ENCODE assay signal across 14 cellular contexts in genomic region chr5:151076616-151077015, GRCh38. TPM values are rescaled to one million over a fixed set of nuclear protein-coding genes. Genes with fewer than 3 reads are reported as not detected.
DNase-seq lines count a peak whose midpoint lies in the region; FAIRE-seq and TF ChIP-seq lines count a peak whose summit lies in the region.
"Had no signal": no experiment of that assay in that cellular context is flagged by ENCODE, and none has a peak within 500 bp of the region (broad histone marks: within the 10 kb centered on the region; RNA-seq: fewer than 3 reads in every experiment).

No MANE protein-coding gene starts in this region.

- peaks cover 55% of the 10 kb centered on the region for H3K4me1 Mint-ChIP-seq in T-helper 1 cell treated with Interleukin-12 subunit alpha and Interleukin-12 subunit beta and Interleukin-4 antibody, amounts not matched to agents 30 μg/mL and 1 μg/mL, for 36 hours (ENCODE audit: low read depth)
- peaks cover 64% of the 10 kb centered on the region for H3K4me1 Mint-ChIP-seq in CD14-positive monocyte

- H3K9me3 Mint-ChIP-seq in T-helper 1 cell treated with Interleukin-12 subunit alpha and Interleukin-12 subunit beta and Interleukin-4 antibody, amounts not matched to agents 30 μg/mL and 1 μg/mL, for 36 hours = no peaks in the 10 kb centered on the region
- H3K9me3 Mint-ChIP-seq in CD14-positive monocyte = no peaks in the 10 kb centered on the region

- CTCF ChIA-PET in PC-9 (lab: Charles Lee) = interaction anchor here (0.6 kb wide), 1 partner anchor 44 kb away, joined by 16 read pairs; no protein-coding TSS in a partner anchor

- H3K9me2 ChIP-seq in PC-9 (ENCODE audit: insufficient read depth) = no peaks in the 10 kb centered on the region

- BruUV-seq in PC-9 (replicated peaks; lab: Mats Ljungman, UMichigan) = no TSS peak

- DNase-seq in T-helper 1 cell = no peak
- no peak for DNase-seq in PC-9
- no peak for DNase-seq in small intestine
- no peak for DNase-seq in foreskin fibroblast
- no peak for DNase-seq in NOMO-1 treated with dmso at 0.1 percent for 144 hours (lab: John Stamatoyannopoulos, UW; ENCODE audit: unreplicated experiment)
- DNase-seq in CD14-positive monocyte (ENCODE audit: low spot score) = no peak
- DNase-seq: amygdala, DMS 273 treated with DMSO at 0.1 percent for 48 hours, NCI-H2029 treated with DMSO at 0.1 percent for 48 hours had no signal

- no peaks in the 10 kb centered on the region for H4K20me1 ChIP-seq in PC-9 (ENCODE audit: insufficient read depth)

- peak overlapping the region; percentile 71 for H3K4me2 ChIP-seq in PC-9
- H3K4me2 ChIP-seq: KMS-11 had no signal

- H3K27me3 Mint-ChIP-seq in T-helper 1 cell treated with Interleukin-12 subunit alpha and Interleukin-12 subunit beta and Interleukin-4 antibody, amounts not matched to agents 30 μg/mL and 1 μg/mL, for 36 hours (ENCODE audit: low read depth) = no peaks in the 10 kb centered on the region
- peaks cover 0 to 1% (median 0%) of the 10 kb centered on the region in 3 donors for H3K27me3 Mint-ChIP-seq in CD14-positive monocyte (ENCODE audit: low read depth in 3 of 3)
- H3K27me3 Mint-ChIP-seq: progenitor cell of endocrine pancreas had no signal

- 90 to 91% methylated on average over 6 of the region's 6 CpGs for WGBS in esophagus, 2 donors
- 85 to 91% (median 91%) methylated on average over 6 of the region's 6 CpGs for WGBS in small intestine, 3 donors

- H3K27ac Mint-ChIP-seq in T-helper 1 cell treated with Interleukin-12 subunit alpha and Interleukin-12 subunit beta and Interleukin-4 antibody, amounts not matched to agents 30 μg/mL and 1 μg/mL, for 36 hours = peak overlapping the region; percentile 63
- peak overlapping the region in 3 of 7 donors; percentile 29 to 49 (median 43) for H3K27ac Mint-ChIP-seq in CD14-positive monocyte
- H3K27ac Mint-ChIP-seq: progenitor cell of endocrine pancreas had no signal

- 0 out of 2 replicates have a peak overlapping the region, but pooled peaks have one; percentile 12 for H3K4me3 ChIP-seq in PC-9
- H3K4me3 ChIP-seq in esophagus (ENCODE audit: low read depth in 1 of 2, low read length in 2 of 2) = peak overlapping the region; percentile 14 to 26
- no peak overlapping the region for H3K4me3 ChIP-seq in small intestine (ENCODE audit: low read depth in 1 of 2, low read length in 2 of 2)
- no peak overlapping the region for H3K4me3 ChIP-seq in foreskin fibroblast (ENCODE audit: low read depth in 1 of 2, low read length in 2 of 2)

- TF ChIP-seq CTCF in PC-9 (conservative IDR thresholded peaks at IDR 0.05) (no peak), foreskin fibroblast (IDR thresholded peaks at IDR 0.05; ENCODE audit: low read depth, low read length) (no peak), CD14-positive monocyte (IDR thresholded peaks at IDR 0.05) (no peak)

- H3F3A ChIP-seq in PC-9 (ENCODE audit: insufficient read depth, low read depth) = peaks cover 57% of the 10 kb centered on the region

- intact Hi-C loops in PC-9 (cut with micrococcal nuclease; ENCODE audit: unreplicated experiment) (loop anchor here (5.0 to 10.0 kb wide), 2 partner anchors 602 to 696 kb away; partner anchors contain the start of gene G3BP1), CD14-positive monocyte (cut with micrococcal nuclease) (no loop called here)

- H3K27ac ChIP-seq in PC-9 (peak overlapping the region; percentile 94), esophagus (ENCODE audit: low read depth in 2 of 2, low read length in 1 of 2) (peak overlapping the region; percentile 63 to 94), small intestine (ENCODE audit: low read depth in 1 of 2, low read length in 1 of 2) (peak overlapping the region; percentile 20 to 89)
- H3K27ac ChIP-seq: 22Rv1, KMS-11 had no signal

- peaks cover 87% of the 10 kb centered on the region for H3K79me2 ChIP-seq in PC-9 (ENCODE audit: low read depth)

- H3K4me1 ChIP-seq in PC-9 (replicated peaks; ENCODE audit: insufficient read depth) (peaks cover 82% of the 10 kb centered on the region), esophagus (ENCODE audit: control insufficient read depth in 2 of 2, insufficient read depth in 2 of 2, low read length in 1 of 2) (peaks cover 16 to 18% of the 10 kb centered on the region in 2 donors), small intestine (ENCODE audit: control insufficient read depth in 2 of 2, insufficient read depth in 1 of 2, low read depth in 1 of 2, low read length in 1 of 2) (peaks cover 12 to 18% of the 10 kb centered on the region in 2 donors)

- POLR2A ChIA-PET in PC-9 (lab: Charles Lee; ENCODE audit: unreplicated experiment) = no interaction called here

- FAIRE-seq in small intestine (lab: Jason Lieb, UNC) = no peak

- H3K27me3 ChIP-seq in PC-9 (ENCODE audit: insufficient read depth, low read depth) (no peaks in the 10 kb centered on the region), esophagus (ENCODE audit: control insufficient read depth in 1 of 2, insufficient read depth in 2 of 2, low read length in 2 of 2) (no peaks in the 10 kb centered on the region), small intestine (ENCODE audit: control insufficient read depth in 2 of 2, insufficient read depth in 2 of 2, low read length in 2 of 2) (no peaks in the 10 kb centered on the region)

- no peak overlapping the region for H2AFZ ChIP-seq in PC-9

- peaks cover 68% of the 10 kb centered on the region for H3K36me3 Mint-ChIP-seq in T-helper 1 cell treated with Interleukin-12 subunit alpha and Interleukin-12 subunit beta and Interleukin-4 antibody, amounts not matched to agents 30 μg/mL and 1 μg/mL, for 36 hours (ENCODE audit: low read depth)
- H3K36me3 Mint-ChIP-seq in CD14-positive monocyte = peaks cover 50 to 66% of the 10 kb centered on the region in 2 donors

- H3K9me3 ChIP-seq in PC-9 (ENCODE audit: insufficient read depth, low read depth) (no peaks in the 10 kb centered on the region), esophagus (ENCODE audit: control insufficient read depth in 2 of 2, insufficient read depth in 1 of 2, low read depth in 1 of 2, low read length in 1 of 2) (no peaks in the 10 kb centered on the region), small intestine (ENCODE audit: control insufficient read depth, low read depth) (no peaks in the 10 kb centered on the region)

- H3K36me3 ChIP-seq in PC-9 (ENCODE audit: low read depth) (peaks cover 14% of the 10 kb centered on the region), esophagus (ENCODE audit: control insufficient read depth in 2 of 2, insufficient read depth in 2 of 2, low read length in 1 of 2) (peaks cover 0 to 5% of the 10 kb centered on the region in 2 donors), small intestine (ENCODE audit: control insufficient read depth in 2 of 2, insufficient read depth in 2 of 2, low read length in 2 of 2) (no peaks in the 10 kb centered on the region)

- no peak overlapping the region for H3K4me3 Mint-ChIP-seq in T-helper 1 cell treated with Interleukin-12 subunit alpha and Interleukin-12 subunit beta and Interleukin-4 antibody, amounts not matched to agents 30 μg/mL and 1 μg/mL, for 36 hours
- H3K4me3 Mint-ChIP-seq in CD14-positive monocyte = no peak overlapping the region

RNA-seq across cellular contexts. Expression of gene TNIP1, which starts 4.2 kb away (rescaled TPM):
- total RNA-seq in PC-9 (2021) = 122 and 124 TPM in 2 replicates
- polyA plus RNA-seq in esophagus = 100 to 1,000 TPM in 1 of 2 donors, 10 to 100 TPM in 1; 68.3 to 140 TPM
- polyA plus RNA-seq in small intestine = 100 to 1,000 TPM in 2 of 3 donors, 10 to 100 TPM in 1; 97.5 to 190 (median 164) TPM
- 10 to 100 TPM; 30.8 to 46.4 TPM for polyA plus RNA-seq in CD14-positive monocyte

RNA-seq across cellular contexts. Expression of gene GPX3, which starts 56.2 kb away (rescaled TPM):
- total RNA-seq in PC-9 (2021) = 84.6 and 93.2 TPM in 2 replicates
- 100 to 1,000 TPM; 143 to 277 TPM for polyA plus RNA-seq in esophagus
- 1,000 to 10,000 TPM in 1 of 3 donors, 100 to 1,000 TPM in 1, 10 to 100 TPM in 1; 19.9 to 1,014 (median 191) TPM for polyA plus RNA-seq in small intestine
- polyA plus RNA-seq in CD14-positive monocyte = 1 to 10 TPM; 3.5 to 3.8 TPM

Comparison
In these comparisons a context has a peak if more than half of its experiments do, and no peak if none do; other contexts are left out.
1. H3K4me3 ChIP-seq: peak in PC-9 (single experiment) and esophagus (2 of 2); none in small intestine (0 of 2) and foreskin fibroblast (0 of 2).
2. RNA of gene GPX3, which starts 56.2 kb away (polyA plus RNA-seq): 143 to 277 TPM in esophagus and 19.9 to 1,014 TPM in small intestine; 3.5 to 3.8 TPM in CD14-positive monocyte; every median in the first group is over 4 times any median in the second.
3. Peak in every context shown above with its lines, with median percentiles within 50 percentile points of each other: H3K27ac ChIP-seq.